In the genomic region with DNA sequence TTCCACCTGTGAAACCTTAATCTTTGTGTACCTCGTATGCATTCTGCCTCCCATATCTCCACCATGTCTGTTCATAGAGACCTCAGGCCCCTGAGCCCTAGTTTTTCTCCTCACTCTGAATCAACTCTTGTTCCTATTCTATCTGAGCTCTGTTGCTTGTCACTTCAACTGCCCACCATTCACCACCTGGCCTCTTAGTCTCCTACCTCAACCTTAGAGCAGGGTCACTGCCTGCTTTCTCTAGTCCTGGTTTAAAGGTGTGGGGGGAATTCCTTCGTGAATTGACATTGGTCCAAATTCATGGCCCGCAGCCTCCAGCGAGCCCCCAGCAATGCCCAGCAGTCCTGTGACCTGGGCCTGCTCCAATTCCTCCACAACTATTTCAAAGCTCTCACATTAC, we compare ENCODE assay signal across 28 cellular contexts. TPM values are rescaled to one million over a fixed set of nuclear protein-coding genes. Genes with fewer than 3 reads are reported as not detected.
"Had no signal": no experiment of that assay in that cellular context is flagged by ENCODE, and none has a peak within 500 bp of the region (broad histone marks: within the 10 kb centered on the region; RNA-seq: fewer than 3 reads in every experiment).

No MANE protein-coding gene starts in this region.

- H3K27ac ChIP-seq: heart right ventricle, hepatocyte, left lung, lower lobe of right lung, parathyroid adenoma, right atrium auricular region, right lobe of liver, suprapubic skin, thoracic aorta, tibial artery, upper lobe of right lung had no signal

- H3K9me3 Mint-ChIP-seq: natural killer cell treated with Interleukin-12 subunit alpha and Interleukin-12 subunit beta and Interleukin-15 and Interleukin-18, amount 100 ng/mL, for 72 hours; stimulated activated effector memory CD8-positive, alpha-beta T cell treated with anti-CD3 and anti-CD28 coated beads, Interleukin-12 subunit alpha, Interleukin-12 subunit beta, amount 100 ng/mL, for 72 hours; stimulated activated naive CD8-positive, alpha-beta T cell treated with anti-CD3 and anti-CD28 coated beads, Interleukin-15, Interleukin-2, amounts not matched to agents 100 ng/mL and 50 ng/mL, for 24 hours had no signal

- H3K9me3 ChIP-seq: heart right ventricle, left lung, lower lobe of right lung, mucosa of descending colon, right atrium auricular region, right lobe of liver, suprapubic skin, thoracic aorta, tibial artery, upper lobe of right lung had no signal

- H3K27ac Mint-ChIP-seq: naive thymus-derived CD4-positive, alpha-beta T cell; natural killer cell treated with Interleukin-12 subunit alpha and Interleukin-12 subunit beta and Interleukin-15 and Interleukin-18, amount 100 ng/mL, for 72 hours; stimulated activated effector memory CD8-positive, alpha-beta T cell treated with anti-CD3 and anti-CD28 coated beads, Interleukin-12 subunit alpha, Interleukin-12 subunit beta, amount 100 ng/mL, for 72 hours; stimulated activated naive CD8-positive, alpha-beta T cell treated with anti-CD3 and anti-CD28 coated beads, Interleukin-15, Interleukin-2, amounts not matched to agents 100 ng/mL and 50 ng/mL, for 24 hours had no signal

- H3K4me1 Mint-ChIP-seq: naive thymus-derived CD4-positive, alpha-beta T cell had no signal

- FAIRE-seq: keratinocyte, urothelium cell line had no signal

- ATAC-seq: heart right ventricle; left colon; left lung; lower lobe of right lung; mucosa of descending colon; naive thymus-derived CD4-positive, alpha-beta T cell; natural killer cell treated with Interleukin-12 subunit alpha and Interleukin-12 subunit beta and Interleukin-15 and Interleukin-18, amount 100 ng/mL, for 72 hours; right lobe of liver; stimulated activated effector memory CD8-positive, alpha-beta T cell treated with anti-CD3 and anti-CD28 coated beads, Interleukin-12 subunit alpha, Interleukin-12 subunit beta, amount 100 ng/mL, for 72 hours; upper lobe of right lung had no signal

- H3K36me3 Mint-ChIP-seq: natural killer cell treated with Interleukin-12 subunit alpha and Interleukin-12 subunit beta and Interleukin-15 and Interleukin-18, amount 100 ng/mL, for 72 hours; stimulated activated effector memory CD8-positive, alpha-beta T cell treated with anti-CD3 and anti-CD28 coated beads, Interleukin-12 subunit alpha, Interleukin-12 subunit beta, amount 100 ng/mL, for 72 hours had no signal

- H3K4me3 ChIP-seq: heart right ventricle, hepatocyte, left lung, lower lobe of right lung, mucosa of descending colon, right atrium auricular region, right lobe of liver, smooth muscle cell, suprapubic skin, thoracic aorta, tibial artery, upper lobe of right lung had no signal

- H3K9ac ChIP-seq: parathyroid adenoma had no signal

- H3K4me1 ChIP-seq: heart right ventricle, left lung, lower lobe of right lung, right atrium auricular region, right lobe of liver, suprapubic skin, tibial artery, upper lobe of right lung had no signal

- H3K4me3 Mint-ChIP-seq: naive thymus-derived CD4-positive, alpha-beta T cell; natural killer cell treated with Interleukin-12 subunit alpha and Interleukin-12 subunit beta and Interleukin-15 and Interleukin-18, amount 100 ng/mL, for 72 hours; stimulated activated effector memory CD8-positive, alpha-beta T cell treated with anti-CD3 and anti-CD28 coated beads, Interleukin-12 subunit alpha, Interleukin-12 subunit beta, amount 100 ng/mL, for 72 hours; stimulated activated naive CD8-positive, alpha-beta T cell treated with anti-CD3 and anti-CD28 coated beads, Interleukin-15, Interleukin-2, amounts not matched to agents 100 ng/mL and 50 ng/mL, for 24 hours had no signal

- H3K36me3 ChIP-seq: heart right ventricle, left lung, lower lobe of right lung, right atrium auricular region, right lobe of liver, suprapubic skin, thoracic aorta, tibial artery, upper lobe of right lung had no signal

- DNase-seq: heart right ventricle; left colon; left lung; lower lobe of right lung; mesendoderm; midbrain; mucosa of descending colon; naive thymus-derived CD4-positive, alpha-beta T cell; right lobe of liver; stimulated activated CD4-positive, alpha-beta T cell treated with anti-CD3 and anti-CD28 coated beads, Interleukin-12 subunit alpha, Interleukin-12 subunit beta, amount 100 ng/mL, for 4 hours; stimulated activated CD4-positive, alpha-beta T cell treated with anti-CD3 and anti-CD28 coated beads, Interleukin-15, amount 100 ng/mL, for 24 hours; stimulated activated CD4-positive, alpha-beta T cell treated with anti-CD3 and anti-CD28 coated beads, Interleukin-2, amount 100 ng/mL, for 24 hours; stimulated activated CD4-positive, alpha-beta T cell treated with anti-CD3 and anti-CD28 coated beads, Interleukin-4, amount 100 ng/mL, for 1 hour; stimulated activated naive CD4-positive, alpha-beta T cell; tibial artery; trophoblast cell; upper lobe of right lung had no signal

RNA-seq across cellular contexts. Expression of gene TUB, which starts 39.4 kb away (rescaled TPM):
- total RNA-seq: natural killer cell treated with Interleukin-12 subunit alpha and Interleukin-12 subunit beta and Interleukin-15 and Interleukin-18, amount 100 ng/mL, for 72 hours had no signal
